17 cellular contexts compared by ENCODE assay signal in the genomic region with DNA sequence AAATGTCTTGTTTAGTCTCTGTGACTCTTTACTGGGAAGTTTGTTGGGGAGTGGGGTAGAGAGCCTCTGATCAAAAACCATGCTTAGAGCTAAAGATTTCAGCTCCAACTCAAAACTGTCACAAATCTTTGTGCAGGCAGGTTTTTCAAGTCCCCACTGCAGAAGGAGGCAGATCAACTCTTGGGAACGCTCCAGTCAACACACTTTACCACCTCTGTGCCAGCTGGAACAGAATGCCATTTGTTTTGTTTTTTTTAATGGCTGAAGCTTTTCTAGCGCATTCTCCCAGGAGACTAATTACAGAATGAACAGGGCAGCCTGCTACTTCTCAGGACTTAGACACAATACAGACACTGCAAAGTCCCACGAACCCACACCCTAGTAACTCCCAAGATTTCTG. TPM values are rescaled to one million over a fixed set of nuclear protein-coding genes. Genes with fewer than 3 reads are reported as not detected.
DNase-seq lines count a peak whose midpoint lies in the region; ATAC-seq, FAIRE-seq and TF ChIP-seq lines count a peak whose summit lies in the region.
"Had no signal": no experiment of that assay in that cellular context is flagged by ENCODE, and none has a peak within 500 bp of the region (broad histone marks: within the 10 kb centered on the region; RNA-seq: fewer than 3 reads in every experiment).

No MANE protein-coding gene starts in this region.

- H3K9me3 ChIP-seq in hepatocyte (ENCODE audit: low read depth) = no peaks in the 10 kb centered on the region

- H3K27me3 Mint-ChIP-seq in activated naive CD4-positive, alpha-beta T cell treated with anti-CD3 and anti-CD28 coated beads, Interleukin-2, amount 50 U/mL, for 24 hours = no peaks in the 10 kb centered on the region
- H3K27me3 Mint-ChIP-seq: B cell; CD4-positive, alpha-beta memory T cell had no signal

- peak overlapping the region; percentile 12 for H3K27ac Mint-ChIP-seq in activated naive CD4-positive, alpha-beta T cell treated with anti-CD3 and anti-CD28 coated beads, Interleukin-2, amount 50 U/mL, for 24 hours
- H3K27ac Mint-ChIP-seq: B cell; CD4-positive, alpha-beta memory T cell; HFFc6 had no signal

- H3K4me2 ChIP-seq in hepatocyte = no peak overlapping the region

- H3K4me1 ChIP-seq in foreskin keratinocyte (peaks cover 15% of the 10 kb centered on the region), hepatocyte (ENCODE audit: insufficient read depth) (no peaks in the 10 kb centered on the region)

- H3K9me3 Mint-ChIP-seq in activated naive CD4-positive, alpha-beta T cell treated with anti-CD3 and anti-CD28 coated beads, Interleukin-2, amount 50 U/mL, for 24 hours = no peaks in the 10 kb centered on the region
- H3K9me3 Mint-ChIP-seq: CD4-positive, alpha-beta memory T cell; HFFc6 had no signal

- no peaks in the 10 kb centered on the region for H3K9me2 ChIP-seq in hepatocyte (replicated peaks; ENCODE audit: insufficient read depth)

- H3K79me2 ChIP-seq in hepatocyte = no peaks in the 10 kb centered on the region

- H2AFZ ChIP-seq in hepatocyte = no peak overlapping the region

- H3K27ac ChIP-seq in foreskin keratinocyte (peak overlapping the region; percentile 80), hepatocyte (no peak overlapping the region)

- no peak overlapping the region for H3K4me3 ChIP-seq in hepatocyte

- DNase-seq in activated naive CD4-positive, alpha-beta T cell treated with Interleukin-2 at 50 U/mL for 16 hours = no peak
- DNase-seq in NCI-H2171 treated with DMSO at 0.1 percent for 48 hours (lab: John Stamatoyannopoulos, UW) (peak; percentile 25), foreskin keratinocyte (no peak), frontal cortex (ENCODE audit: low spot score in 2 of 2) (no peak), activated gamma-delta T cell treated with Interleukin-2 at 50 U/mL for 16 hours (no peak), hepatocyte (ENCODE audit: low spot score) (no peak)
- DNase-seq: C1 segment of cervical spinal cord; CD4-positive, alpha-beta memory T cell; DMS53; HCEC 1CT; HFFc6 had no signal

- H3K36me3 ChIP-seq in hepatocyte (replicated peaks; ENCODE audit: insufficient read depth, low read depth) = no peaks in the 10 kb centered on the region

- TF ChIP-seq CTCF in foreskin keratinocyte (conservative IDR thresholded peaks at IDR 0.05) (no peak), hepatocyte (IDR thresholded peaks at IDR 0.05; ENCODE audit: poor library complexity) (no peak)

- H3K36me3 Mint-ChIP-seq in activated naive CD4-positive, alpha-beta T cell treated with anti-CD3 and anti-CD28 coated beads, Interleukin-2, amount 50 U/mL, for 24 hours = peaks cover 23% of the 10 kb centered on the region

- no peak for ATAC-seq in foreskin keratinocyte
- ATAC-seq: HepG2 had no signal

- peaks cover 5% of the 10 kb centered on the region for H3K4me1 Mint-ChIP-seq in activated naive CD4-positive, alpha-beta T cell treated with anti-CD3 and anti-CD28 coated beads, Interleukin-2, amount 50 U/mL, for 24 hours
- H3K4me1 Mint-ChIP-seq: B cell had no signal

- FAIRE-seq in frontal cortex (lab: Jason Lieb, UNC) = no peak
- FAIRE-seq: A204.1, D721Med, HepG2, HTR-8/SVneo had no signal

- no peak overlapping the region for H3K4me3 Mint-ChIP-seq in activated naive CD4-positive, alpha-beta T cell treated with anti-CD3 and anti-CD28 coated beads, Interleukin-2, amount 50 U/mL, for 24 hours
- H3K4me3 Mint-ChIP-seq: B cell; CD4-positive, alpha-beta memory T cell; HFFc6 had no signal

- 88% methylated on average over 3 of the region's 3 CpGs for WGBS in hepatocyte (ENCODE audit: low lambda C conversion rate, missing lambda C conversion rate)

- no peaks in the 10 kb centered on the region for H4K20me1 ChIP-seq in hepatocyte (ENCODE audit: insufficient read depth, poor library complexity, severe bottlenecking)

- no peaks in the 10 kb centered on the region for H3K27me3 ChIP-seq in foreskin keratinocyte
- H3K27me3 ChIP-seq in hepatocyte = no peaks in the 10 kb centered on the region

RNA-seq across cellular contexts. Expression of gene LHX6, which starts 17.9 kb away (rescaled TPM):
- total RNA-seq in foreskin keratinocyte = 0.11 and 0.44 TPM in 2 replicates
- 0.11 and 0.17 TPM in 2 replicates for polyA plus RNA-seq in foreskin keratinocyte
- total RNA-seq in frontal cortex = 11.8 TPM
- total RNA-seq in hepatocyte = 0.10 and 0.16 TPM in 2 replicates
- polyA plus RNA-seq in hepatocyte = 0.39 TPM in 1 of 2 replicates, not detected in the other
- total RNA-seq: B cell; CD4-positive, alpha-beta memory T cell; HFFc6 had no signal
- polyA plus RNA-seq: CD4-positive, alpha-beta memory T cell had no signal

RNA-seq across cellular contexts. Expression of gene RBM18, which starts 18.0 kb away (rescaled TPM):
- total RNA-seq in foreskin keratinocyte (15.3 and 18.5 TPM in 2 replicates), frontal cortex (15.9 TPM), hepatocyte (15.5 and 15.9 TPM in 2 replicates)
- polyA plus RNA-seq in foreskin keratinocyte (17.6 and 18.1 TPM in 2 replicates), hepatocyte (14.3 and 22.0 TPM in 2 replicates)

RNA-seq across cellular contexts. Expression of gene MRRF, which starts 18.0 kb away (rescaled TPM):
- total RNA-seq in foreskin keratinocyte = 47.0 and 47.4 TPM in 2 replicates
- polyA plus RNA-seq in foreskin keratinocyte = 39.2 and 45.4 TPM in 2 replicates
- total RNA-seq in frontal cortex = 24.5 TPM
- total RNA-seq in hepatocyte = 32.9 and 33.2 TPM in 2 replicates
- 26.8 and 28.4 TPM in 2 replicates for polyA plus RNA-seq in hepatocyte
